ENCODE assay signal across 1 cellular context in the genomic region with DNA sequence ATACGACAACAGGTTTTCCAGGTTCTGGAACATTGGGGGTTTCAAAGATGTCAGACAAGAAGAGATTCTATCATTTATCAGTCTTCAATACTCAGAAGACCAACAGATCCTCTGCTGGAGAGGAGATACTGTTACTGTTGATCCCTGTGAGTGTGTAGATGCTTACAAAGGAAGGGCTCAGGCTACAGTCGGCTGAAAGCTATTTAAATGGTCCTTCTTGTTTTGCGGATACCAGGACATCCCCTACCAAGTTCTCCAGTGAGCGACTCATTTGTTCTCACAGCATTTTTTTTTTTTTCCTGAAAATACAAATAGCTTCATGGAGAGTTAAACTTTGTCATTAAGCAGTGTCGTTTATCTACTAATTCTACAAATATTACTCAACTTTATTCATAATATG.
TF ChIP-seq lines count a peak whose summit lies in the region.

No MANE protein-coding gene starts in this region.

TF ChIP-seq in WTC11, 78 proteins besides CTCF, POLR2A, EP300 and RAD21 (continued from another document):
- TF ChIP-seq, protein P1, sequence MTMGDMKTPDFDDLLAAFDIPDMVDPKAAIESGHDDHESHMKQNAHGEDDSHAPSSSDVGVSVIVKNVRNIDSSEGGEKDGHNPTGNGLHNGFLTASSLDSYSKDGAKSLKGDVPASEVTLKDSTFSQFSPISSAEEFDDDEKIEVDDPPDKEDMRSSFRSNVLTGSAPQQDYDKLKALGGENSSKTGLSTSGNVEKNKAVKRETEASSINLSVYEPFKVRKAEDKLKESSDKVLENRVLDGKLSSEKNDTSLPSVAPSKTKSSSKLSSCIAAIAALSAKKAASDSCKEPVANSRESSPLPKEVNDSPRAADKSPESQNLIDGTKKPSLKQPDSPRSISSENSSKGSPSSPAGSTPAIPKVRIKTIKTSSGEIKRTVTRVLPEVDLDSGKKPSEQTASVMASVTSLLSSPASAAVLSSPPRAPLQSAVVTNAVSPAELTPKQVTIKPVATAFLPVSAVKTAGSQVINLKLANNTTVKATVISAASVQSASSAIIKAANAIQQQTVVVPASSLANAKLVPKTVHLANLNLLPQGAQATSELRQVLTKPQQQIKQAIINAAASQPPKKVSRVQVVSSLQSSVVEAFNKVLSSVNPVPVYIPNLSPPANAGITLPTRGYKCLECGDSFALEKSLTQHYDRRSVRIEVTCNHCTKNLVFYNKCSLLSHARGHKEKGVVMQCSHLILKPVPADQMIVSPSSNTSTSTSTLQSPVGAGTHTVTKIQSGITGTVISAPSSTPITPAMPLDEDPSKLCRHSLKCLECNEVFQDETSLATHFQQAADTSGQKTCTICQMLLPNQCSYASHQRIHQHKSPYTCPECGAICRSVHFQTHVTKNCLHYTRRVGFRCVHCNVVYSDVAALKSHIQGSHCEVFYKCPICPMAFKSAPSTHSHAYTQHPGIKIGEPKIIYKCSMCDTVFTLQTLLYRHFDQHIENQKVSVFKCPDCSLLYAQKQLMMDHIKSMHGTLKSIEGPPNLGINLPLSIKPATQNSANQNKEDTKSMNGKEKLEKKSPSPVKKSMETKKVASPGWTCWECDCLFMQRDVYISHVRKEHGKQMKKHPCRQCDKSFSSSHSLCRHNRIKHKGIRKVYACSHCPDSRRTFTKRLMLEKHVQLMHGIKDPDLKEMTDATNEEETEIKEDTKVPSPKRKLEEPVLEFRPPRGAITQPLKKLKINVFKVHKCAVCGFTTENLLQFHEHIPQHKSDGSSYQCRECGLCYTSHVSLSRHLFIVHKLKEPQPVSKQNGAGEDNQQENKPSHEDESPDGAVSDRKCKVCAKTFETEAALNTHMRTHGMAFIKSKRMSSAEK (CRISPR knock-in tag; IDR thresholded peaks at IDR 0.05; ENCODE audit: borderline replicate concordance) = no peak
- no peak for TF ChIP-seq ZNF671 (CRISPR knock-in tag; IDR thresholded peaks at IDR 0.05)
- TF ChIP-seq, protein P2, sequence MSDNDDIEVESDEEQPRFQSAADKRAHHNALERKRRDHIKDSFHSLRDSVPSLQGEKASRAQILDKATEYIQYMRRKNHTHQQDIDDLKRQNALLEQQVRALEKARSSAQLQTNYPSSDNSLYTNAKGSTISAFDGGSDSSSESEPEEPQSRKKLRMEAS (CRISPR knock-in tag; IDR thresholded peaks at IDR 0.05) = no peak
- TF ChIP-seq SP1 (CRISPR knock-in tag; conservative IDR thresholded peaks at IDR 0.05) = no peak
- TF ChIP-seq, protein P3, sequence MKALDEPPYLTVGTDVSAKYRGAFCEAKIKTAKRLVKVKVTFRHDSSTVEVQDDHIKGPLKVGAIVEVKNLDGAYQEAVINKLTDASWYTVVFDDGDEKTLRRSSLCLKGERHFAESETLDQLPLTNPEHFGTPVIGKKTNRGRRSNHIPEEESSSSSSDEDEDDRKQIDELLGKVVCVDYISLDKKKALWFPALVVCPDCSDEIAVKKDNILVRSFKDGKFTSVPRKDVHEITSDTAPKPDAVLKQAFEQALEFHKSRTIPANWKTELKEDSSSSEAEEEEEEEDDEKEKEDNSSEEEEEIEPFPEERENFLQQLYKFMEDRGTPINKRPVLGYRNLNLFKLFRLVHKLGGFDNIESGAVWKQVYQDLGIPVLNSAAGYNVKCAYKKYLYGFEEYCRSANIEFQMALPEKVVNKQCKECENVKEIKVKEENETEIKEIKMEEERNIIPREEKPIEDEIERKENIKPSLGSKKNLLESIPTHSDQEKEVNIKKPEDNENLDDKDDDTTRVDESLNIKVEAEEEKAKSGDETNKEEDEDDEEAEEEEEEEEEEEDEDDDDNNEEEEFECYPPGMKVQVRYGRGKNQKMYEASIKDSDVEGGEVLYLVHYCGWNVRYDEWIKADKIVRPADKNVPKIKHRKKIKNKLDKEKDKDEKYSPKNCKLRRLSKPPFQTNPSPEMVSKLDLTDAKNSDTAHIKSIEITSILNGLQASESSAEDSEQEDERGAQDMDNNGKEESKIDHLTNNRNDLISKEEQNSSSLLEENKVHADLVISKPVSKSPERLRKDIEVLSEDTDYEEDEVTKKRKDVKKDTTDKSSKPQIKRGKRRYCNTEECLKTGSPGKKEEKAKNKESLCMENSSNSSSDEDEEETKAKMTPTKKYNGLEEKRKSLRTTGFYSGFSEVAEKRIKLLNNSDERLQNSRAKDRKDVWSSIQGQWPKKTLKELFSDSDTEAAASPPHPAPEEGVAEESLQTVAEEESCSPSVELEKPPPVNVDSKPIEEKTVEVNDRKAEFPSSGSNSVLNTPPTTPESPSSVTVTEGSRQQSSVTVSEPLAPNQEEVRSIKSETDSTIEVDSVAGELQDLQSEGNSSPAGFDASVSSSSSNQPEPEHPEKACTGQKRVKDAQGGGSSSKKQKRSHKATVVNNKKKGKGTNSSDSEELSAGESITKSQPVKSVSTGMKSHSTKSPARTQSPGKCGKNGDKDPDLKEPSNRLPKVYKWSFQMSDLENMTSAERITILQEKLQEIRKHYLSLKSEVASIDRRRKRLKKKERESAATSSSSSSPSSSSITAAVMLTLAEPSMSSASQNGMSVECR (CRISPR knock-in tag; IDR thresholded peaks at IDR 0.05; ENCODE audit: borderline replicate concordance) = no peak
- TF ChIP-seq ERG (CRISPR knock-in tag; IDR thresholded peaks at IDR 0.05) = no peak
- no peak for TF ChIP-seq ATF3 (CRISPR knock-in tag; conservative IDR thresholded peaks at IDR 0.05)
- TF ChIP-seq NFATC4 (CRISPR knock-in tag; IDR thresholded peaks at IDR 0.05) = no peak
- TF ChIP-seq ZNF423 (CRISPR knock-in tag; IDR thresholded peaks at IDR 0.05) = no peak
- no peak for TF ChIP-seq ZNF219 (CRISPR knock-in tag; IDR thresholded peaks at IDR 0.05; ENCODE audit: borderline replicate concordance)
- TF ChIP-seq, protein P4, sequence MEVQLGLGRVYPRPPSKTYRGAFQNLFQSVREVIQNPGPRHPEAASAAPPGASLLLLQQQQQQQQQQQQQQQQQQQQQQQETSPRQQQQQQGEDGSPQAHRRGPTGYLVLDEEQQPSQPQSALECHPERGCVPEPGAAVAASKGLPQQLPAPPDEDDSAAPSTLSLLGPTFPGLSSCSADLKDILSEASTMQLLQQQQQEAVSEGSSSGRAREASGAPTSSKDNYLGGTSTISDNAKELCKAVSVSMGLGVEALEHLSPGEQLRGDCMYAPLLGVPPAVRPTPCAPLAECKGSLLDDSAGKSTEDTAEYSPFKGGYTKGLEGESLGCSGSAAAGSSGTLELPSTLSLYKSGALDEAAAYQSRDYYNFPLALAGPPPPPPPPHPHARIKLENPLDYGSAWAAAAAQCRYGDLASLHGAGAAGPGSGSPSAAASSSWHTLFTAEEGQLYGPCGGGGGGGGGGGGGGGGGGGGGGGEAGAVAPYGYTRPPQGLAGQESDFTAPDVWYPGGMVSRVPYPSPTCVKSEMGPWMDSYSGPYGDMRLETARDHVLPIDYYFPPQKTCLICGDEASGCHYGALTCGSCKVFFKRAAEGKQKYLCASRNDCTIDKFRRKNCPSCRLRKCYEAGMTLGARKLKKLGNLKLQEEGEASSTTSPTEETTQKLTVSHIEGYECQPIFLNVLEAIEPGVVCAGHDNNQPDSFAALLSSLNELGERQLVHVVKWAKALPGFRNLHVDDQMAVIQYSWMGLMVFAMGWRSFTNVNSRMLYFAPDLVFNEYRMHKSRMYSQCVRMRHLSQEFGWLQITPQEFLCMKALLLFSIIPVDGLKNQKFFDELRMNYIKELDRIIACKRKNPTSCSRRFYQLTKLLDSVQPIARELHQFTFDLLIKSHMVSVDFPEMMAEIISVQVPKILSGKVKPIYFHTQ (CRISPR knock-in tag; IDR thresholded peaks at IDR 0.05) = no peak
